ENCODE assay signal across 1 cellular context in the genomic region with DNA sequence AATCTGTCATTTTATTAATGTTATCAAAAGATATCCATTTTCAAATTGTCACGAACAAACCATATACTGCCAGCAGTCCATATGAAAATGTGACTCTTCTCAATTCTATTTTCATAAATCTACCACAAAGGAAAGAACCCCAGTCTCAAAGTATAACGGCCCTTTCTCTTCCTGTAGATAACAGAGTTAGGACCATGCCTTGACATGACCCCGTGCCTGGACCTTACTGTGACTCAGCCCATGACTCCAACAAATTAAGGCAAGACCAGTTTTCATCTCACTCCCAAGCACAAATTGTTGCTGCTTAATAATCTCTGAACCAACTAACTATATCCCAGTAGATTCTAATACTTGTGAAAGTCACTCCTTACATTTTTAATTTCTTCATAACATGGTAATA.
TF ChIP-seq lines count a peak whose summit lies in the region.

No MANE protein-coding gene starts in this region.

TF ChIP-seq in K562, 482 proteins besides CTCF, POLR2A, EP300 and RAD21 (continued from another document and continues in another):
- TF ChIP-seq, protein P1, sequence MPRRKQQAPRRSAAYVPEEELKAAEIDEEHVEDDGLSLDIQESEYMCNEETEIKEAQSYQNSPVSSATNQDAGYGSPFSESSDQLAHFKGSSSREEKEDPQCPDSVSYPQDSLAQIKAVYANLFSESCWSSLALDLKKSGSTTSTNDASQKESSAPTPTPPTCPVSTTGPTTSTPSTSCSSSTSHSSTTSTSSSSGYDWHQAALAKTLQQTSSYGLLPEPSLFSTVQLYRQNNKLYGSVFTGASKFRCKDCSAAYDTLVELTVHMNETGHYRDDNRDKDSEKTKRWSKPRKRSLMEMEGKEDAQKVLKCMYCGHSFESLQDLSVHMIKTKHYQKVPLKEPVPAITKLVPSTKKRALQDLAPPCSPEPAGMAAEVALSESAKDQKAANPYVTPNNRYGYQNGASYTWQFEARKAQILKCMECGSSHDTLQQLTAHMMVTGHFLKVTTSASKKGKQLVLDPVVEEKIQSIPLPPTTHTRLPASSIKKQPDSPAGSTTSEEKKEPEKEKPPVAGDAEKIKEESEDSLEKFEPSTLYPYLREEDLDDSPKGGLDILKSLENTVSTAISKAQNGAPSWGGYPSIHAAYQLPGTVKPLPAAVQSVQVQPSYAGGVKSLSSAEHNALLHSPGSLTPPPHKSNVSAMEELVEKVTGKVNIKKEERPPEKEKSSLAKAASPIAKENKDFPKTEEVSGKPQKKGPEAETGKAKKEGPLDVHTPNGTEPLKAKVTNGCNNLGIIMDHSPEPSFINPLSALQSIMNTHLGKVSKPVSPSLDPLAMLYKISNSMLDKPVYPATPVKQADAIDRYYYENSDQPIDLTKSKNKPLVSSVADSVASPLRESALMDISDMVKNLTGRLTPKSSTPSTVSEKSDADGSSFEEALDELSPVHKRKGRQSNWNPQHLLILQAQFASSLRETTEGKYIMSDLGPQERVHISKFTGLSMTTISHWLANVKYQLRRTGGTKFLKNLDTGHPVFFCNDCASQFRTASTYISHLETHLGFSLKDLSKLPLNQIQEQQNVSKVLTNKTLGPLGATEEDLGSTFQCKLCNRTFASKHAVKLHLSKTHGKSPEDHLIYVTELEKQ (CRISPR knock-in tag; IDR thresholded peaks at IDR 0.05): no peak
- TF ChIP-seq, protein P2, sequence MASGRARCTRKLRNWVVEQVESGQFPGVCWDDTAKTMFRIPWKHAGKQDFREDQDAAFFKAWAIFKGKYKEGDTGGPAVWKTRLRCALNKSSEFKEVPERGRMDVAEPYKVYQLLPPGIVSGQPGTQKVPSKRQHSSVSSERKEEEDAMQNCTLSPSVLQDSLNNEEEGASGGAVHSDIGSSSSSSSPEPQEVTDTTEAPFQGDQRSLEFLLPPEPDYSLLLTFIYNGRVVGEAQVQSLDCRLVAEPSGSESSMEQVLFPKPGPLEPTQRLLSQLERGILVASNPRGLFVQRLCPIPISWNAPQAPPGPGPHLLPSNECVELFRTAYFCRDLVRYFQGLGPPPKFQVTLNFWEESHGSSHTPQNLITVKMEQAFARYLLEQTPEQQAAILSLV (tag; IDR thresholded peaks at IDR 0.05): no peak
- TF ChIP-seq ZNF780A (CRISPR knock-in tag; IDR thresholded peaks at IDR 0.05): no peak
- no peak for TF ChIP-seq BRD4 (IDR thresholded peaks at IDR 0.05)
- no peak for TF ChIP-seq HNRNPLL (IDR thresholded peaks at IDR 0.05; ENCODE audit: low read depth, low read length, poor library complexity, severe bottlenecking)
- TF ChIP-seq NR2F6 (CRISPR knock-in tag; IDR thresholded peaks at IDR 0.05): no peak
- TF ChIP-seq JUND (IDR thresholded peaks at IDR 0.05; ENCODE audit: borderline replicate concordance, low read depth, low read length): peak; percentile 87
- TF ChIP-seq JUND (tag; IDR thresholded peaks at IDR 0.05; ENCODE audit: borderline replicate concordance, low read depth, low read length): peak; percentile 74; the same call in 2 of the 3 replicates
- TF ChIP-seq TCF3 (CRISPR knock-in tag; IDR thresholded peaks at IDR 0.05): peak; percentile 35; the same call in 1 of the 2 replicates
- TF ChIP-seq, protein P3, sequence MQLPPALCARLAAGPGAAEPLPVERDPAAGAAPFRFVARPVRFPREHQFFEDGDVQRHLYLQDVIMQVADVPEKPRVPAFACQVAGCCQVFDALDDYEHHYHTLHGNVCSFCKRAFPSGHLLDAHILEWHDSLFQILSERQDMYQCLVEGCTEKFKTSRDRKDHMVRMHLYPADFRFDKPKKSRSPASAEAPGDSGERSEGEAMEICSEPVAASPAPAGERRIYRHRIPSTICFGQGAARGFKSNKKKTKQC (CRISPR knock-in tag; IDR thresholded peaks at IDR 0.05): no peak
- TF ChIP-seq, protein P4, sequence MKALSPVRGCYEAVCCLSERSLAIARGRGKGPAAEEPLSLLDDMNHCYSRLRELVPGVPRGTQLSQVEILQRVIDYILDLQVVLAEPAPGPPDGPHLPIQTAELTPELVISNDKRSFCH (CRISPR knock-in tag; IDR thresholded peaks at IDR 0.05): no peak
- TF ChIP-seq, protein P4 (tag; IDR thresholded peaks at IDR 0.05): no peak
- TF ChIP-seq, protein P5, sequence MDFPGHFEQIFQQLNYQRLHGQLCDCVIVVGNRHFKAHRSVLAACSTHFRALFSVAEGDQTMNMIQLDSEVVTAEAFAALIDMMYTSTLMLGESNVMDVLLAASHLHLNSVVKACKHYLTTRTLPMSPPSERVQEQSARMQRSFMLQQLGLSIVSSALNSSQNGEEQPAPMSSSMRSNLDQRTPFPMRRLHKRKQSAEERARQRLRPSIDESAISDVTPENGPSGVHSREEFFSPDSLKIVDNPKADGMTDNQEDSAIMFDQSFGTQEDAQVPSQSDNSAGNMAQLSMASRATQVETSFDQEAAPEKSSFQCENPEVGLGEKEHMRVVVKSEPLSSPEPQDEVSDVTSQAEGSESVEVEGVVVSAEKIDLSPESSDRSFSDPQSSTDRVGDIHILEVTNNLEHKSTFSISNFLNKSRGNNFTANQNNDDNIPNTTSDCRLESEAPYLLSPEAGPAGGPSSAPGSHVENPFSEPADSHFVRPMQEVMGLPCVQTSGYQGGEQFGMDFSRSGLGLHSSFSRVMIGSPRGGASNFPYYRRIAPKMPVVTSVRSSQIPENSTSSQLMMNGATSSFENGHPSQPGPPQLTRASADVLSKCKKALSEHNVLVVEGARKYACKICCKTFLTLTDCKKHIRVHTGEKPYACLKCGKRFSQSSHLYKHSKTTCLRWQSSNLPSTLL (IDR thresholded peaks at IDR 0.05): no peak
- TF ChIP-seq, protein P6, sequence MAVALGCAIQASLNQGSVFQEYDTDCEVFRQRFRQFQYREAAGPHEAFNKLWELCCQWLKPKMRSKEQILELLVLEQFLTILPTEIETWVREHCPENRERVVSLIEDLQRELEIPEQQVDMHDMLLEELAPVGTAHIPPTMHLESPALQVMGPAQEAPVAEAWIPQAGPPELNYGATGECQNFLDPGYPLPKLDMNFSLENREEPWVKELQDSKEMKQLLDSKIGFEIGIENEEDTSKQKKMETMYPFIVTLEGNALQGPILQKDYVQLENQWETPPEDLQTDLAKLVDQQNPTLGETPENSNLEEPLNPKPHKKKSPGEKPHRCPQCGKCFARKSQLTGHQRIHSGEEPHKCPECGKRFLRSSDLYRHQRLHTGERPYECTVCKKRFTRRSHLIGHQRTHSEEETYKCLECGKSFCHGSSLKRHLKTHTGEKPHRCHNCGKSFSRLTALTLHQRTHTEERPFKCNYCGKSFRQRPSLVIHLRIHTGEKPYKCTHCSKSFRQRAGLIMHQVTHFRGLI (CRISPR knock-in tag; IDR thresholded peaks at IDR 0.05): no peak
- TF ChIP-seq SMARCA4 (IDR thresholded peaks at IDR 0.05): peak; percentile 84
- no peak for TF ChIP-seq TBL1XR1 (IDR thresholded peaks at IDR 0.05; ENCODE audit: low read length in 2 of 2)
- TF ChIP-seq, protein P7, sequence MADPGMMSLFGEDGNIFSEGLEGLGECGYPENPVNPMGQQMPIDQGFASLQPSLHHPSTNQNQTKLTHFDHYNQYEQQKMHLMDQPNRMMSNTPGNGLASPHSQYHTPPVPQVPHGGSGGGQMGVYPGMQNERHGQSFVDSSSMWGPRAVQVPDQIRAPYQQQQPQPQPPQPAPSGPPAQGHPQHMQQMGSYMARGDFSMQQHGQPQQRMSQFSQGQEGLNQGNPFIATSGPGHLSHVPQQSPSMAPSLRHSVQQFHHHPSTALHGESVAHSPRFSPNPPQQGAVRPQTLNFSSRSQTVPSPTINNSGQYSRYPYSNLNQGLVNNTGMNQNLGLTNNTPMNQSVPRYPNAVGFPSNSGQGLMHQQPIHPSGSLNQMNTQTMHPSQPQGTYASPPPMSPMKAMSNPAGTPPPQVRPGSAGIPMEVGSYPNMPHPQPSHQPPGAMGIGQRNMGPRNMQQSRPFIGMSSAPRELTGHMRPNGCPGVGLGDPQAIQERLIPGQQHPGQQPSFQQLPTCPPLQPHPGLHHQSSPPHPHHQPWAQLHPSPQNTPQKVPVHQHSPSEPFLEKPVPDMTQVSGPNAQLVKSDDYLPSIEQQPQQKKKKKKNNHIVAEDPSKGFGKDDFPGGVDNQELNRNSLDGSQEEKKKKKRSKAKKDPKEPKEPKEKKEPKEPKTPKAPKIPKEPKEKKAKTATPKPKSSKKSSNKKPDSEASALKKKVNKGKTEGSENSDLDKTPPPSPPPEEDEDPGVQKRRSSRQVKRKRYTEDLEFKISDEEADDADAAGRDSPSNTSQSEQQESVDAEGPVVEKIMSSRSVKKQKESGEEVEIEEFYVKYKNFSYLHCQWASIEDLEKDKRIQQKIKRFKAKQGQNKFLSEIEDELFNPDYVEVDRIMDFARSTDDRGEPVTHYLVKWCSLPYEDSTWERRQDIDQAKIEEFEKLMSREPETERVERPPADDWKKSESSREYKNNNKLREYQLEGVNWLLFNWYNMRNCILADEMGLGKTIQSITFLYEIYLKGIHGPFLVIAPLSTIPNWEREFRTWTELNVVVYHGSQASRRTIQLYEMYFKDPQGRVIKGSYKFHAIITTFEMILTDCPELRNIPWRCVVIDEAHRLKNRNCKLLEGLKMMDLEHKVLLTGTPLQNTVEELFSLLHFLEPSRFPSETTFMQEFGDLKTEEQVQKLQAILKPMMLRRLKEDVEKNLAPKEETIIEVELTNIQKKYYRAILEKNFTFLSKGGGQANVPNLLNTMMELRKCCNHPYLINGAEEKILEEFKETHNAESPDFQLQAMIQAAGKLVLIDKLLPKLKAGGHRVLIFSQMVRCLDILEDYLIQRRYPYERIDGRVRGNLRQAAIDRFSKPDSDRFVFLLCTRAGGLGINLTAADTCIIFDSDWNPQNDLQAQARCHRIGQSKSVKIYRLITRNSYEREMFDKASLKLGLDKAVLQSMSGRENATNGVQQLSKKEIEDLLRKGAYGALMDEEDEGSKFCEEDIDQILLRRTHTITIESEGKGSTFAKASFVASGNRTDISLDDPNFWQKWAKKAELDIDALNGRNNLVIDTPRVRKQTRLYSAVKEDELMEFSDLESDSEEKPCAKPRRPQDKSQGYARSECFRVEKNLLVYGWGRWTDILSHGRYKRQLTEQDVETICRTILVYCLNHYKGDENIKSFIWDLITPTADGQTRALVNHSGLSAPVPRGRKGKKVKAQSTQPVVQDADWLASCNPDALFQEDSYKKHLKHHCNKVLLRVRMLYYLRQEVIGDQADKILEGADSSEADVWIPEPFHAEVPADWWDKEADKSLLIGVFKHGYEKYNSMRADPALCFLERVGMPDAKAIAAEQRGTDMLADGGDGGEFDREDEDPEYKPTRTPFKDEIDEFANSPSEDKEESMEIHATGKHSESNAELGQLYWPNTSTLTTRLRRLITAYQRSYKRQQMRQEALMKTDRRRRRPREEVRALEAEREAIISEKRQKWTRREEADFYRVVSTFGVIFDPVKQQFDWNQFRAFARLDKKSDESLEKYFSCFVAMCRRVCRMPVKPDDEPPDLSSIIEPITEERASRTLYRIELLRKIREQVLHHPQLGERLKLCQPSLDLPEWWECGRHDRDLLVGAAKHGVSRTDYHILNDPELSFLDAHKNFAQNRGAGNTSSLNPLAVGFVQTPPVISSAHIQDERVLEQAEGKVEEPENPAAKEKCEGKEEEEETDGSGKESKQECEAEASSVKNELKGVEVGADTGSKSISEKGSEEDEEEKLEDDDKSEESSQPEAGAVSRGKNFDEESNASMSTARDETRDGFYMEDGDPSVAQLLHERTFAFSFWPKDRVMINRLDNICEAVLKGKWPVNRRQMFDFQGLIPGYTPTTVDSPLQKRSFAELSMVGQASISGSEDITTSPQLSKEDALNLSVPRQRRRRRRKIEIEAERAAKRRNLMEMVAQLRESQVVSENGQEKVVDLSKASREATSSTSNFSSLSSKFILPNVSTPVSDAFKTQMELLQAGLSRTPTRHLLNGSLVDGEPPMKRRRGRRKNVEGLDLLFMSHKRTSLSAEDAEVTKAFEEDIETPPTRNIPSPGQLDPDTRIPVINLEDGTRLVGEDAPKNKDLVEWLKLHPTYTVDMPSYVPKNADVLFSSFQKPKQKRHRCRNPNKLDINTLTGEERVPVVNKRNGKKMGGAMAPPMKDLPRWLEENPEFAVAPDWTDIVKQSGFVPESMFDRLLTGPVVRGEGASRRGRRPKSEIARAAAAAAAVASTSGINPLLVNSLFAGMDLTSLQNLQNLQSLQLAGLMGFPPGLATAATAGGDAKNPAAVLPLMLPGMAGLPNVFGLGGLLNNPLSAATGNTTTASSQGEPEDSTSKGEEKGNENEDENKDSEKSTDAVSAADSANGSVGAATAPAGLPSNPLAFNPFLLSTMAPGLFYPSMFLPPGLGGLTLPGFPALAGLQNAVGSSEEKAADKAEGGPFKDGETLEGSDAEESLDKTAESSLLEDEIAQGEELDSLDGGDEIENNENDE (IDR thresholded peaks at IDR 0.05; ENCODE audit: low read depth, low read length): no peak
- no peak for TF ChIP-seq STAT5B (CRISPR knock-in tag; IDR thresholded peaks at IDR 0.05)
- TF ChIP-seq, protein P8, sequence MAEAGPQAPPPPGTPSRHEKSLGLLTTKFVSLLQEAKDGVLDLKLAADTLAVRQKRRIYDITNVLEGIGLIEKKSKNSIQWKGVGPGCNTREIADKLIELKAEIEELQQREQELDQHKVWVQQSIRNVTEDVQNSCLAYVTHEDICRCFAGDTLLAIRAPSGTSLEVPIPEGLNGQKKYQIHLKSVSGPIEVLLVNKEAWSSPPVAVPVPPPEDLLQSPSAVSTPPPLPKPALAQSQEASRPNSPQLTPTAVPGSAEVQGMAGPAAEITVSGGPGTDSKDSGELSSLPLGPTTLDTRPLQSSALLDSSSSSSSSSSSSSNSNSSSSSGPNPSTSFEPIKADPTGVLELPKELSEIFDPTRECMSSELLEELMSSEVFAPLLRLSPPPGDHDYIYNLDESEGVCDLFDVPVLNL (CRISPR knock-in tag; IDR thresholded peaks at IDR 0.05; ENCODE audit: low read depth): no peak
- TF ChIP-seq ZC3H11A (IDR thresholded peaks at IDR 0.05; ENCODE audit: low read depth, low read length): no peak
- TF ChIP-seq, protein P9, sequence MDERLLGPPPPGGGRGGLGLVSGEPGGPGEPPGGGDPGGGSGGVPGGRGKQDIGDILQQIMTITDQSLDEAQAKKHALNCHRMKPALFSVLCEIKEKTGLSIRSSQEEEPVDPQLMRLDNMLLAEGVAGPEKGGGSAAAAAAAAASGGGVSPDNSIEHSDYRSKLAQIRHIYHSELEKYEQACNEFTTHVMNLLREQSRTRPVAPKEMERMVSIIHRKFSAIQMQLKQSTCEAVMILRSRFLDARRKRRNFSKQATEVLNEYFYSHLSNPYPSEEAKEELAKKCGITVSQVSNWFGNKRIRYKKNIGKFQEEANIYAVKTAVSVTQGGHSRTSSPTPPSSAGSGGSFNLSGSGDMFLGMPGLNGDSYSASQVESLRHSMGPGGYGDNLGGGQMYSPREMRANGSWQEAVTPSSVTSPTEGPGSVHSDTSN (CRISPR knock-in tag; IDR thresholded peaks at IDR 0.05; ENCODE audit: low read depth): no peak
- TF ChIP-seq, protein P9 (tag; conservative IDR thresholded peaks at IDR 0.05; ENCODE audit: low read depth): no peak
- no peak for TF ChIP-seq FOXJ3 (CRISPR knock-in tag; IDR thresholded peaks at IDR 0.05)
- peak in 1 of 2 experiments; percentile 65; a peak in 1 of 4 replicates for TF ChIP-seq RCOR1 (IDR thresholded peaks at IDR 0.05; ENCODE audit: borderline replicate concordance in 1 of 2, low read depth in 2 of 2, low read length in 2 of 2)
